ENCODE assay signal across 9 cellular contexts in the genomic region with DNA sequence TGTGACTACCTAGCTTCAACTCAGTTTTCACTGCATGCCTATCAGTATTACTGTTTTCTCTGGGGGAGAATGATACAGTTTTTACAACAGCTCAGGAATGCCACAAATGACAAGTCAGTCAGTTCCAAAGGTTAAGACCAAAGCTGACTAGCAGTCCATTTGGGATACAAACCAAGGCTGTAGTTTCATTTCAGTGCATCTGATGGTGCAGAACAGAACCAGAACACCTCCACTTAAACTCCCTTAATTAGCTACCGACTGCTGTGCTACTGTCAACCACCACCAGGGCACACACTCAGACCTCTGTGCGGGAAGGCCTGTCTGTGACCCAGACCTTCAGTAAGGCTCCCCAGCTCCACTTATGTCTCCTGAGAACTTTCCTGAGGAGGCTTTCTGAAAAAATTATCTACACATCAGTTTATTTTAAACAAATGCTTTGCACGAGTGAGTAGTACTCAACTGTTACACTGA. TPM values are rescaled to one million over a fixed set of nuclear protein-coding genes. Genes with fewer than 3 reads are reported as not detected.
DNase-seq lines count a peak whose midpoint lies in the region; ATAC-seq and TF ChIP-seq lines count a peak whose summit lies in the region.
"Had no signal": no experiment of that assay in that cellular context is flagged by ENCODE, and none has a peak within 500 bp of the region (broad histone marks: within the 10 kb centered on the region; RNA-seq: fewer than 3 reads in every experiment).

No MANE protein-coding gene starts in this region.

- no peaks in the 10 kb centered on the region for H3K27me3 Mint-ChIP-seq in activated B cell treated with CpG ODN at 0.5 μM for 24 hours

- POLR2A ChIA-PET in activated B cell treated with CpG ODN at 0.5 μM for 24 hours (lab: Charles Lee): interaction anchor here (0.5 to 1.6 kb wide), 6 partner anchors 20 to 1480 kb away, joined by 3 to 9 read pairs (median 3); a partner anchor contains a TSS

- H3K27ac ChIP-seq in testis: no peak overlapping the region

- no peak for TF ChIP-seq POLR2A in testis (IDR thresholded peaks at IDR 0.05)

- peak; percentile 57 for ATAC-seq in activated B cell treated with CpG ODN at 0.5 μM for 24 hours (ENCODE audit: low read depth)
- ATAC-seq in left colon: peak; percentile 67
- ATAC-seq in HG02938 (IDR thresholded peaks at IDR 0.05; ENCODE audit: unreplicated experiment): no peak

- peaks cover 4% of the 10 kb centered on the region for H3K4me1 ChIP-seq in testis

- DNase-seq in AG09309 (ENCODE audit: low read depth) (no peak), activated B cell treated with CpG ODN at 0.5 μM for 24 hours (no peak), left colon (no peak), testis (no peak), LoVo (ENCODE audit: low spot score) (no peak), NCI-H1092 (lab: John Stamatoyannopoulos, UW) (no peak)
- DNase-seq: NCI-H345 had no signal

- 73 to 78% methylated on average over 3 of the region's 3 CpGs for WGBS in testis, 2 donors

- H3K27ac Mint-ChIP-seq in activated B cell treated with CpG ODN at 0.5 μM for 24 hours: peak overlapping the region; percentile 41

- CTCF ChIA-PET in activated B cell treated with CpG ODN at 0.5 μM for 24 hours (lab: Charles Lee): interaction anchor here (0.6 to 1.8 kb wide), 5 partner anchors 12 to 120 kb away, joined by 3 to 6 read pairs (median 3); no protein-coding TSS in a partner anchor

- H3K4me1 Mint-ChIP-seq in activated B cell treated with CpG ODN at 0.5 μM for 24 hours: no peaks in the 10 kb centered on the region

- intact Hi-C loops in activated B cell treated with CpG ODN at 0.5 μM for 24 hours (cut with micrococcal nuclease): no loop called here
- intact Hi-C loops in left colon (cut with DNase I, micrococcal nuclease): no loop called here
- intact Hi-C loops in testis (cut with DNase I; ENCODE audit: low total_unique reads): no loop called here

- H3K4me3 ChIP-seq in AG09309 (ENCODE audit: control insufficient read depth, low read depth, low read length): no peak overlapping the region
- H3K4me3 ChIP-seq in testis: no peak overlapping the region

- peak; percentile 54 for TF ChIP-seq CTCF in AG09309 (IDR thresholded peaks at IDR 0.05; ENCODE audit: control insufficient read depth, insufficient read depth, low read depth, low read length, missing control alignments)
- peak; percentile 58 for TF ChIP-seq CTCF in GM12873 (IDR thresholded peaks at IDR 0.05; ENCODE audit: insufficient read depth, low read depth, low read length, missing control alignments)
- TF ChIP-seq CTCF in activated B cell treated with CpG ODN at 0.5 μM for 24 hours (IDR thresholded peaks at IDR 0.05): no peak
- TF ChIP-seq CTCF in testis (IDR thresholded peaks at IDR 0.05): peak in 1 of 3 experiments; percentile 33

- no peaks in the 10 kb centered on the region for H3K27me3 ChIP-seq in testis

- no peaks in the 10 kb centered on the region for H3K36me3 ChIP-seq in testis (ENCODE audit: low read depth, missing control alignments)

- H3K9me3 Mint-ChIP-seq in activated B cell treated with CpG ODN at 0.5 μM for 24 hours: no peaks in the 10 kb centered on the region

- no peaks in the 10 kb centered on the region for H3K9me3 ChIP-seq in testis

- H3K4me3 Mint-ChIP-seq in activated B cell treated with CpG ODN at 0.5 μM for 24 hours: no peak overlapping the region

- H3K36me3 Mint-ChIP-seq in activated B cell treated with CpG ODN at 0.5 μM for 24 hours (ENCODE audit: low read depth): peaks cover 67% of the 10 kb centered on the region

RNA-seq across cellular contexts. Expression of a gene that starts 20.4 kb away (rescaled TPM):
- total RNA-seq in activated B cell treated with CpG ODN at 0.5 μM for 24 hours (127 and 141 TPM in 2 replicates), left colon (100 to 1,000 TPM; 223 to 245 TPM), testis (100 to 1,000 TPM; 180 to 199 TPM)
- 193 TPM for polyA plus RNA-seq in testis (ENCODE audit: insufficient read depth, low read depth, low replicate concordance)

RNA-seq across cellular contexts. Expression of a gene that starts 30.9 kb away (rescaled TPM):
- 3.3 and 4.1 TPM in 2 replicates for total RNA-seq in activated B cell treated with CpG ODN at 0.5 μM for 24 hours
- total RNA-seq in left colon: 1 to 10 TPM; 7.1 to 8.7 TPM
- total RNA-seq in testis: 10 to 100 TPM; 13.2 to 14.7 TPM
- polyA plus RNA-seq in testis (ENCODE audit: insufficient read depth, low read depth, low replicate concordance): 47.6 TPM

RNA-seq across cellular contexts. Expression of a gene that starts 32.8 kb away (rescaled TPM):
- total RNA-seq in activated B cell treated with CpG ODN at 0.5 μM for 24 hours (46.0 and 49.5 TPM in 2 replicates), left colon (10 to 100 TPM; 22.7 to 31.0 TPM), testis (10 to 100 TPM; 59.9 to 70.1 TPM)
- polyA plus RNA-seq in testis (ENCODE audit: insufficient read depth, low read depth, low replicate concordance): 123 TPM

RNA-seq across cellular contexts. Expression of a gene that starts 39.0 kb away (rescaled TPM):
- total RNA-seq in activated B cell treated with CpG ODN at 0.5 μM for 24 hours (129 and 145 TPM in 2 replicates), left colon (10 to 100 TPM; 19.2 to 20.7 TPM), testis (10 to 100 TPM; 20.3 to 23.1 TPM)
- polyA plus RNA-seq in testis (ENCODE audit: insufficient read depth, low read depth, low replicate concordance): 23.1 TPM
